Comparison of ENCODE assay signal across 9 cellular contexts in genomic region chr9:125591888-125592287, GRCh38.
"Had no signal": no experiment of that assay in that cellular context is flagged by ENCODE, and none has a peak within 500 bp of the region (broad histone marks: within the 10 kb centered on the region; RNA-seq: fewer than 3 reads in every experiment).

No MANE protein-coding gene starts in this region.

- ATAC-seq: HCT116 had no signal

- H3K9me3 Mint-ChIP-seq: HFFc6, IgD-negative memory B cell had no signal

- H3K4me1 ChIP-seq: HAP-1 had no signal

- H3K27me3 Mint-ChIP-seq: IgD-negative memory B cell had no signal

- H3K36me3 ChIP-seq: HAP-1 had no signal

- H3K9me3 ChIP-seq: HAP-1 had no signal

- H3K27ac ChIP-seq: GM23248 had no signal

- H3K4me3 Mint-ChIP-seq: HFFc6, IgD-negative memory B cell had no signal

- H3K9ac ChIP-seq: GM23248 had no signal

- H3K4me3 ChIP-seq: GM23248, HAP-1 had no signal

- DNase-seq: GM23248, GOT3, H7, HFFc6, KBM-7 had no signal

- FAIRE-seq: HTR-8/SVneo had no signal

- H2AFZ ChIP-seq: GM23248 had no signal

- H3K27ac Mint-ChIP-seq: HFFc6, IgD-negative memory B cell had no signal
